ENCODE assay signal across 1 cellular context in the genomic region with DNA sequence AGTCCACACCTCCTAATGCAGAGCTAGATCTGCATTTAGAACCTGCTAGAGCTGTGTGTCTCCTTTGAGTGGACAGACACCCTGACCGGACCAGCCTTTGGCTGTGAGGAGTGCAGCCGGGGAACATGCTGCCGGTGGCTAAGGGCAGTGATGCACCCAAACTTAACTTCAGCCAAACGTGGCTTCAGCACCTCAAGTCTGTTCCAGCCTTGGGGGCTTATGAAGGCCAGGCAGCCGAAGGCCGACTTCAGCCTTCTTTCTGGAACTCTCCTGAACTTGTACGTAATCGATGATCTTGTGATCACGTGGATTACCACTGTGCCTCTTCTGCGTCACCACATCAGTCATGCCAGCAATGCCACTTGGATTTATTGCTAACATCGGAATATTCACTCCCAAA.
TF ChIP-seq lines count a peak whose summit lies in the region.

No MANE protein-coding gene starts in this region.

TF ChIP-seq in K562, 482 proteins besides CTCF, POLR2A, EP300 and RAD21:
- TF ChIP-seq ZFX (CRISPR knock-in tag; IDR thresholded peaks at IDR 0.05) (no peak), EZH2 (IDR thresholded peaks at IDR 0.05; ENCODE audit: borderline replicate concordance, low read depth, low read length) (peak; percentile 78), ZNF384 (IDR thresholded peaks at IDR 0.05; ENCODE audit: low read depth, low read length) (no peak), ZNF316 (IDR thresholded peaks at IDR 0.05) (no peak), FOXM1 (IDR thresholded peaks at IDR 0.05; ENCODE audit: low read depth) (no peak), FOXM1 (CRISPR knock-in tag; IDR thresholded peaks at IDR 0.05; ENCODE audit: low read depth) (no peak), ELK3 (CRISPR knock-in tag; IDR thresholded peaks at IDR 0.05) (no peak)
- TF ChIP-seq, protein P1, sequence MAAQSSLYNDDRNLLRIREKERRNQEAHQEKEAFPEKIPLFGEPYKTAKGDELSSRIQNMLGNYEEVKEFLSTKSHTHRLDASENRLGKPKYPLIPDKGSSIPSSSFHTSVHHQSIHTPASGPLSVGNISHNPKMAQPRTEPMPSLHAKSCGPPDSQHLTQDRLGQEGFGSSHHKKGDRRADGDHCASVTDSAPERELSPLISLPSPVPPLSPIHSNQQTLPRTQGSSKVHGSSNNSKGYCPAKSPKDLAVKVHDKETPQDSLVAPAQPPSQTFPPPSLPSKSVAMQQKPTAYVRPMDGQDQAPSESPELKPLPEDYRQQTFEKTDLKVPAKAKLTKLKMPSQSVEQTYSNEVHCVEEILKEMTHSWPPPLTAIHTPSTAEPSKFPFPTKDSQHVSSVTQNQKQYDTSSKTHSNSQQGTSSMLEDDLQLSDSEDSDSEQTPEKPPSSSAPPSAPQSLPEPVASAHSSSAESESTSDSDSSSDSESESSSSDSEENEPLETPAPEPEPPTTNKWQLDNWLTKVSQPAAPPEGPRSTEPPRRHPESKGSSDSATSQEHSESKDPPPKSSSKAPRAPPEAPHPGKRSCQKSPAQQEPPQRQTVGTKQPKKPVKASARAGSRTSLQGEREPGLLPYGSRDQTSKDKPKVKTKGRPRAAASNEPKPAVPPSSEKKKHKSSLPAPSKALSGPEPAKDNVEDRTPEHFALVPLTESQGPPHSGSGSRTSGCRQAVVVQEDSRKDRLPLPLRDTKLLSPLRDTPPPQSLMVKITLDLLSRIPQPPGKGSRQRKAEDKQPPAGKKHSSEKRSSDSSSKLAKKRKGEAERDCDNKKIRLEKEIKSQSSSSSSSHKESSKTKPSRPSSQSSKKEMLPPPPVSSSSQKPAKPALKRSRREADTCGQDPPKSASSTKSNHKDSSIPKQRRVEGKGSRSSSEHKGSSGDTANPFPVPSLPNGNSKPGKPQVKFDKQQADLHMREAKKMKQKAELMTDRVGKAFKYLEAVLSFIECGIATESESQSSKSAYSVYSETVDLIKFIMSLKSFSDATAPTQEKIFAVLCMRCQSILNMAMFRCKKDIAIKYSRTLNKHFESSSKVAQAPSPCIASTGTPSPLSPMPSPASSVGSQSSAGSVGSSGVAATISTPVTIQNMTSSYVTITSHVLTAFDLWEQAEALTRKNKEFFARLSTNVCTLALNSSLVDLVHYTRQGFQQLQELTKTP (IDR thresholded peaks at IDR 0.05; ENCODE audit: low read depth in 1 of 2, partially characterized antibody in 2 of 2) = no peak
